ENCODE assay signal across 1 cellular context in the genomic region with DNA sequence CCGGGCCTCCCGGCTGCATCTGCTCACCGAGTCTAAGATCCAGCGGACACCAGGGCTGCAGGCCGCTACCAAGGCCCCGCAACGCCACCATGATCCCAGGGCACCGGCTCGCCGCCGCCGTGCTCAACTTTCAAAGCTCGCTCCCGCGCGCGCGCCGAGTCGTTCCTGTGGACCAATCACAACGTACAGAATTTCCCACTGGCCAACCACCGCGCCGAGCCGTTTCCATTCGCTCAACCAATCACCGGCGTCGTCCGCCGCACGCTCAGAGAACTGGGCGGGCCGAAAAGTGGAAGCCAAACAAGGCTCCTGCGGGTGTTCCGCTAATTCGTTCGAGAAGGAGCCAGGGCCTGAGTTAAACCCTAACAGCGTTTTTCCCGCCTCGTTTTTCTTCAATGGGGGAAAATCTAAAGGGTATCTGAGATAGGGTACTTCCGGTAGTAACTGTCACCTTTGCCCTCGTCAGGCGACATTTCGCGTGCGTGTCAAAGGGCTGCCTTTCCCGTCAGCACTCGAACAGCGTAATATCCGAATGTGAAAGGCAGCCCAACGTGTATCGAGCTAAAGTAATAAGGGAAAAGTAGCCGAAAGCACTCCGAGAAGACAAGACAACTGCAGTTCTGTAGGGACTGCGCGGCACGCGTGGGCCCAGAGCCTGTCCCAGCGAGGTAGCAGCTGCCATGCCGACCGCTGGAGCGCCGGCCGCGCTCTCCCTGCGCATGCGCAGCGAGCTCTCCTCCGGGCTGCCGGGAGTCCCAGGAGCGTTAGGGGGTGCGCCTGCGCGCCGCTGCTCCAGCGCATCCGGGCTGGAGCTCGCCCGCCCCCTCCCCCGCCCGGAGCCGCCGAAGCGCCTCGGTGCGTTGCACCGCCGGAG.
TF ChIP-seq lines count a peak whose summit lies in the region.

A gene with protein sequence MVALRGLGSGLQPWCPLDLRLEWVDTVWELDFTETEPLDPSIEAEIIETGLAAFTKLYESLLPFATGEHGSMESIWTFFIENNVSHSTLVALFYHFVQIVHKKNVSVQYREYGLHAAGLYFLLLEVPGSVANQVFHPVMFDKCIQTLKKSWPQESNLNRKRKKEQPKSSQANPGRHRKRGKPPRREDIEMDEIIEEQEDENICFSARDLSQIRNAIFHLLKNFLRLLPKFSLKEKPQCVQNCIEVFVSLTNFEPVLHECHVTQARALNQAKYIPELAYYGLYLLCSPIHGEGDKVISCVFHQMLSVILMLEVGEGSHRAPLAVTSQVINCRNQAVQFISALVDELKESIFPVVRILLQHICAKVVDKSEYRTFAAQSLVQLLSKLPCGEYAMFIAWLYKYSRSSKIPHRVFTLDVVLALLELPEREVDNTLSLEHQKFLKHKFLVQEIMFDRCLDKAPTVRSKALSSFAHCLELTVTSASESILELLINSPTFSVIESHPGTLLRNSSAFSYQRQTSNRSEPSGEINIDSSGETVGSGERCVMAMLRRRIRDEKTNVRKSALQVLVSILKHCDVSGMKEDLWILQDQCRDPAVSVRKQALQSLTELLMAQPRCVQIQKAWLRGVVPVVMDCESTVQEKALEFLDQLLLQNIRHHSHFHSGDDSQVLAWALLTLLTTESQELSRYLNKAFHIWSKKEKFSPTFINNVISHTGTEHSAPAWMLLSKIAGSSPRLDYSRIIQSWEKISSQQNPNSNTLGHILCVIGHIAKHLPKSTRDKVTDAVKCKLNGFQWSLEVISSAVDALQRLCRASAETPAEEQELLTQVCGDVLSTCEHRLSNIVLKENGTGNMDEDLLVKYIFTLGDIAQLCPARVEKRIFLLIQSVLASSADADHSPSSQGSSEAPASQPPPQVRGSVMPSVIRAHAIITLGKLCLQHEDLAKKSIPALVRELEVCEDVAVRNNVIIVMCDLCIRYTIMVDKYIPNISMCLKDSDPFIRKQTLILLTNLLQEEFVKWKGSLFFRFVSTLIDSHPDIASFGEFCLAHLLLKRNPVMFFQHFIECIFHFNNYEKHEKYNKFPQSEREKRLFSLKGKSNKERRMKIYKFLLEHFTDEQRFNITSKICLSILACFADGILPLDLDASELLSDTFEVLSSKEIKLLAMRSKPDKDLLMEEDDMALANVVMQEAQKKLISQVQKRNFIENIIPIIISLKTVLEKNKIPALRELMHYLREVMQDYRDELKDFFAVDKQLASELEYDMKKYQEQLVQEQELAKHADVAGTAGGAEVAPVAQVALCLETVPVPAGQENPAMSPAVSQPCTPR (N-terminal part only) (minus strand): TSS at position 132 of the 874 bp plus-strand sequence. CDS start 41 bp downstream, at position 91.
A gene (plus strand): TSS at position 836 of the 874 bp plus-strand sequence. CDS start 452 bp downstream, outside the sequence.

TF ChIP-seq in HEK293, 187 proteins besides CTCF, POLR2A, EP300 and RAD21 (continued from another document and continues in another):
- TF ChIP-seq, protein P1, sequence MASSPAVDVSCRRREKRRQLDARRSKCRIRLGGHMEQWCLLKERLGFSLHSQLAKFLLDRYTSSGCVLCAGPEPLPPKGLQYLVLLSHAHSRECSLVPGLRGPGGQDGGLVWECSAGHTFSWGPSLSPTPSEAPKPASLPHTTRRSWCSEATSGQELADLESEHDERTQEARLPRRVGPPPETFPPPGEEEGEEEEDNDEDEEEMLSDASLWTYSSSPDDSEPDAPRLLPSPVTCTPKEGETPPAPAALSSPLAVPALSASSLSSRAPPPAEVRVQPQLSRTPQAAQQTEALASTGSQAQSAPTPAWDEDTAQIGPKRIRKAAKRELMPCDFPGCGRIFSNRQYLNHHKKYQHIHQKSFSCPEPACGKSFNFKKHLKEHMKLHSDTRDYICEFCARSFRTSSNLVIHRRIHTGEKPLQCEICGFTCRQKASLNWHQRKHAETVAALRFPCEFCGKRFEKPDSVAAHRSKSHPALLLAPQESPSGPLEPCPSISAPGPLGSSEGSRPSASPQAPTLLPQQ (tag by site-specific recombination; IDR thresholded peaks at IDR 0.05) = no peak
- no peak for TF ChIP-seq ZNF621 (tag by site-specific recombination; IDR thresholded peaks at IDR 0.05)
- no peak for TF ChIP-seq SCRT2 (tag by site-specific recombination; IDR thresholded peaks at IDR 0.05)
- TF ChIP-seq ZNF776 (tag by site-specific recombination; IDR thresholded peaks at IDR 0.05; ENCODE audit: borderline replicate concordance) = no peak
- TF ChIP-seq WT1 (tag by site-specific recombination; IDR thresholded peaks at IDR 0.05) = 0 out of 2 replicates have a peak, but pooled peaks have one; percentile 23
- no peak for TF ChIP-seq ZNF529 (tag by site-specific recombination; IDR thresholded peaks at IDR 0.05; ENCODE audit: insufficient replicate concordance)
- TF ChIP-seq YY1 (tag by site-specific recombination; IDR thresholded peaks at IDR 0.05) = no peak
- TF ChIP-seq, protein P2, sequence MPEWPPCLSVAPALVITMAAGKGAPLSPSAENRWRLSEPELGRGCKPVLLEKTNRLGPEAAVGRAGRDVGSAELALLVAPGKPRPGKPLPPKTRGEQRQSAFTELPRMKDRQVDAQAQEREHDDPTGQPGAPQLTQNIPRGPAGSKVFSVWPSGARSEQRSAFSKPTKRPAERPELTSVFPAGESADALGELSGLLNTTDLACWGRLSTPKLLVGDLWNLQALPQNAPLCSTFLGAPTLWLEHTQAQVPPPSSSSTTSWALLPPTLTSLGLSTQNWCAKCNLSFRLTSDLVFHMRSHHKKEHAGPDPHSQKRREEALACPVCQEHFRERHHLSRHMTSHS (tag by site-specific recombination; IDR thresholded peaks at IDR 0.05) = no peak
- no peak for TF ChIP-seq ZNF555 (tag by site-specific recombination; conservative IDR thresholded peaks at IDR 0.05)
- no peak for TF ChIP-seq BCL11A (tag by site-specific recombination; IDR thresholded peaks at IDR 0.05; ENCODE audit: low read depth)
- TF ChIP-seq, protein P3, sequence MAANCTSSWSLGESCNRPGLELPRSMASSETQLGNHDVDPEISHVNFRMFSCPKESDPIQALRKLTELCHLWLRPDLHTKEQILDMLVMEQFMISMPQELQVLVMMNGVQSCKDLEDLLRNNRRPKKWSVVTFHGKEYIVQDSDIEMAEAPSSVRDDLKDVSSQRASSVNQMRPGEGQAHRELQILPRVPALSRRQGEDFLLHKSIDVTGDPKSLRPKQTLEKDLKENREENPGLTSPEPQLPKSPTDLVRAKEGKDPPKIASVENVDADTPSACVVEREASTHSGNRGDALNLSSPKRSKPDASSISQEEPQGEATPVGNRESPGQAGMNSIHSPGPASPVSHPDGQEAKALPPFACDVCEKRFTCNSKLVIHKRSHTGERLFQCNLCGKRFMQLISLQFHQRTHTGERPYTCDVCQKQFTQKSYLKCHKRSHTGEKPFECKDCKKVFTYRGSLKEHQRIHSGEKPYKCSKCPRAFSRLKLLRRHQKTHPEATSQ (tag by site-specific recombination; IDR thresholded peaks at IDR 0.05) = no peak
- 0 out of 2 replicates have a peak, but pooled peaks have one; percentile 15 for TF ChIP-seq KLF9 (tag by site-specific recombination; IDR thresholded peaks at IDR 0.05; ENCODE audit: low read depth)
- TF ChIP-seq ZNF600 (tag by site-specific recombination; IDR thresholded peaks at IDR 0.05) = no peak
- no peak for TF ChIP-seq KLF1 (tag by site-specific recombination; IDR thresholded peaks at IDR 0.05)
- peak; percentile 62; the same call in 1 of the 2 replicates for TF ChIP-seq ZNF610 (tag by site-specific recombination; IDR thresholded peaks at IDR 0.05; ENCODE audit: borderline replicate concordance)
- no peak for TF ChIP-seq ZFHX2 (tag by site-specific recombination; conservative IDR thresholded peaks at IDR 0.05)
- no peak for TF ChIP-seq ZFP37 (tag by site-specific recombination; IDR thresholded peaks at IDR 0.05)
- TF ChIP-seq, protein P4, sequence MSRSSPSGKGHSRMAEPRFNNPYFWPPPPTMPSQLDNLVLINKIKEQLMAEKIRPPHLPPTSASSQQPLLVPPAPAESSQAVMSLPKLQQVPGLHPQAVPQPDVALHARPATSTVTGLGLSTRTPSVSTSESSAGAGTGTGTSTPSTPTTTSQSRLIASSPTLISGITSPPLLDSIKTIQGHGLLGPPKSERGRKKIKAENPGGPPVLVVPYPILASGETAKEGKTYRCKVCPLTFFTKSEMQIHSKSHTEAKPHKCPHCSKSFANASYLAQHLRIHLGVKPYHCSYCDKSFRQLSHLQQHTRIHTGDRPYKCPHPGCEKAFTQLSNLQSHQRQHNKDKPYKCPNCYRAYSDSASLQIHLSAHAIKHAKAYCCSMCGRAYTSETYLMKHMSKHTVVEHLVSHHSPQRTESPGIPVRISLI (tag by site-specific recombination; IDR thresholded peaks at IDR 0.05) = no peak
- TF ChIP-seq, protein P5, sequence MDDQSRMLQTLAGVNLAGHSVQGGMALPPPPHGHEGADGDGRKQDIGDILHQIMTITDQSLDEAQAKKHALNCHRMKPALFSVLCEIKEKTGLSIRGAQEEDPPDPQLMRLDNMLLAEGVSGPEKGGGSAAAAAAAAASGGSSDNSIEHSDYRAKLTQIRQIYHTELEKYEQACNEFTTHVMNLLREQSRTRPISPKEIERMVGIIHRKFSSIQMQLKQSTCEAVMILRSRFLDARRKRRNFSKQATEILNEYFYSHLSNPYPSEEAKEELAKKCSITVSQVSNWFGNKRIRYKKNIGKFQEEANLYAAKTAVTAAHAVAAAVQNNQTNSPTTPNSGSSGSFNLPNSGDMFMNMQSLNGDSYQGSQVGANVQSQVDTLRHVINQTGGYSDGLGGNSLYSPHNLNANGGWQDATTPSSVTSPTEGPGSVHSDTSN (CRISPR knock-in tag; IDR thresholded peaks at IDR 0.05) = no peak
- TF ChIP-seq ZFP3 (tag by site-specific recombination; IDR thresholded peaks at IDR 0.05; ENCODE audit: low read depth) = no peak
- no peak for TF ChIP-seq ZNF785 (tag by site-specific recombination; IDR thresholded peaks at IDR 0.05)
- no peak for TF ChIP-seq ZNF626 (tag by site-specific recombination; IDR thresholded peaks at IDR 0.05)
- TF ChIP-seq, protein P6, sequence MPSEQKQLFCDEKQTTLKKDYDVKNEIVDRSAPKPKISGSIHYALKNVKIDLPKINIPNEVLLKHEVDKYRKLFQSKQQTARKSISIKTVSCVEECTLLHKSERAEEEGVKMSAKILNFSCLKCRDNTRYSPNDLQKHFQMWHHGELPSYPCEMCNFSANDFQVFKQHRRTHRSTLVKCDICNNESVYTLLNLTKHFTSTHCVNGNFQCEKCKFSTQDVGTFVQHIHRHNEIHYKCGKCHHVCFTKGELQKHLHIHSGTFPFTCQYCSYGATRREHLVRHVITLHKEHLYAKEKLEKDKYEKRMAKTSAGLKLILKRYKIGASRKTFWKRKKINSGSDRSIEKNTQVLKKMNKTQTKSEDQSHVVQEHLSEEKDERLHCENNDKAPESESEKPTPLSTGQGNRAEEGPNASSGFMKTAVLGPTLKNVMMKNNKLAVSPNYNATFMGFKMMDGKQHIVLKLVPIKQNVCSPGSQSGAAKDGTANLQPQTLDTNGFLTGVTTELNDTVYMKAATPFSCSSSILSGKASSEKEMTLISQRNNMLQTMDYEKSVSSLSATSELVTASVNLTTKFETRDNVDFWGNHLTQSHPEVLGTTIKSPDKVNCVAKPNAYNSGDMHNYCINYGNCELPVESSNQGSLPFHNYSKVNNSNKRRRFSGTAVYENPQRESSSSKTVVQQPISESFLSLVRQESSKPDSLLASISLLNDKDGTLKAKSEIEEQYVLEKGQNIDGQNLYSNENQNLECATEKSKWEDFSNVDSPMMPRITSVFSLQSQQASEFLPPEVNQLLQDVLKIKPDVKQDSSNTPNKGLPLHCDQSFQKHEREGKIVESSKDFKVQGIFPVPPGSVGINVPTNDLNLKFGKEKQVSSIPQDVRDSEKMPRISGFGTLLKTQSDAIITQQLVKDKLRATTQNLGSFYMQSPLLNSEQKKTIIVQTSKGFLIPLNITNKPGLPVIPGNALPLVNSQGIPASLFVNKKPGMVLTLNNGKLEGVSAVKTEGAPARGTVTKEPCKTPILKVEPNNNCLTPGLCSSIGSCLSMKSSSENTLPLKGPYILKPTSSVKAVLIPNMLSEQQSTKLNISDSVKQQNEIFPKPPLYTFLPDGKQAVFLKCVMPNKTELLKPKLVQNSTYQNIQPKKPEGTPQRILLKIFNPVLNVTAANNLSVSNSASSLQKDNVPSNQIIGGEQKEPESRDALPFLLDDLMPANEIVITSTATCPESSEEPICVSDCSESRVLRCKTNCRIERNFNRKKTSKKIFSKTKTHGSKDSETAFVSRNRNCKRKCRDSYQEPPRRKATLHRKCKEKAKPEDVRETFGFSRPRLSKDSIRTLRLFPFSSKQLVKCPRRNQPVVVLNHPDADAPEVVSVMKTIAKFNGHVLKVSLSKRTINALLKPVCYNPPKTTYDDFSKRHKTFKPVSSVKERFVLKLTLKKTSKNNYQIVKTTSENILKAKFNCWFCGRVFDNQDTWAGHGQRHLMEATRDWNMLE (tag by site-specific recombination; conservative IDR thresholded peaks at IDR 0.05; ENCODE audit: low read depth) = no peak
- no peak for TF ChIP-seq ZNF792 (tag by site-specific recombination; IDR thresholded peaks at IDR 0.05)
- TF ChIP-seq, protein P7, sequence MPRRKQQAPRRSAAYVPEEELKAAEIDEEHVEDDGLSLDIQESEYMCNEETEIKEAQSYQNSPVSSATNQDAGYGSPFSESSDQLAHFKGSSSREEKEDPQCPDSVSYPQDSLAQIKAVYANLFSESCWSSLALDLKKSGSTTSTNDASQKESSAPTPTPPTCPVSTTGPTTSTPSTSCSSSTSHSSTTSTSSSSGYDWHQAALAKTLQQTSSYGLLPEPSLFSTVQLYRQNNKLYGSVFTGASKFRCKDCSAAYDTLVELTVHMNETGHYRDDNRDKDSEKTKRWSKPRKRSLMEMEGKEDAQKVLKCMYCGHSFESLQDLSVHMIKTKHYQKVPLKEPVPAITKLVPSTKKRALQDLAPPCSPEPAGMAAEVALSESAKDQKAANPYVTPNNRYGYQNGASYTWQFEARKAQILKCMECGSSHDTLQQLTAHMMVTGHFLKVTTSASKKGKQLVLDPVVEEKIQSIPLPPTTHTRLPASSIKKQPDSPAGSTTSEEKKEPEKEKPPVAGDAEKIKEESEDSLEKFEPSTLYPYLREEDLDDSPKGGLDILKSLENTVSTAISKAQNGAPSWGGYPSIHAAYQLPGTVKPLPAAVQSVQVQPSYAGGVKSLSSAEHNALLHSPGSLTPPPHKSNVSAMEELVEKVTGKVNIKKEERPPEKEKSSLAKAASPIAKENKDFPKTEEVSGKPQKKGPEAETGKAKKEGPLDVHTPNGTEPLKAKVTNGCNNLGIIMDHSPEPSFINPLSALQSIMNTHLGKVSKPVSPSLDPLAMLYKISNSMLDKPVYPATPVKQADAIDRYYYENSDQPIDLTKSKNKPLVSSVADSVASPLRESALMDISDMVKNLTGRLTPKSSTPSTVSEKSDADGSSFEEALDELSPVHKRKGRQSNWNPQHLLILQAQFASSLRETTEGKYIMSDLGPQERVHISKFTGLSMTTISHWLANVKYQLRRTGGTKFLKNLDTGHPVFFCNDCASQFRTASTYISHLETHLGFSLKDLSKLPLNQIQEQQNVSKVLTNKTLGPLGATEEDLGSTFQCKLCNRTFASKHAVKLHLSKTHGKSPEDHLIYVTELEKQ (tag by site-specific recombination; IDR thresholded peaks at IDR 0.05; ENCODE audit: borderline replicate concordance) = no peak
